Comparison of ENCODE assay signal across 10 cellular contexts in the genomic region with DNA sequence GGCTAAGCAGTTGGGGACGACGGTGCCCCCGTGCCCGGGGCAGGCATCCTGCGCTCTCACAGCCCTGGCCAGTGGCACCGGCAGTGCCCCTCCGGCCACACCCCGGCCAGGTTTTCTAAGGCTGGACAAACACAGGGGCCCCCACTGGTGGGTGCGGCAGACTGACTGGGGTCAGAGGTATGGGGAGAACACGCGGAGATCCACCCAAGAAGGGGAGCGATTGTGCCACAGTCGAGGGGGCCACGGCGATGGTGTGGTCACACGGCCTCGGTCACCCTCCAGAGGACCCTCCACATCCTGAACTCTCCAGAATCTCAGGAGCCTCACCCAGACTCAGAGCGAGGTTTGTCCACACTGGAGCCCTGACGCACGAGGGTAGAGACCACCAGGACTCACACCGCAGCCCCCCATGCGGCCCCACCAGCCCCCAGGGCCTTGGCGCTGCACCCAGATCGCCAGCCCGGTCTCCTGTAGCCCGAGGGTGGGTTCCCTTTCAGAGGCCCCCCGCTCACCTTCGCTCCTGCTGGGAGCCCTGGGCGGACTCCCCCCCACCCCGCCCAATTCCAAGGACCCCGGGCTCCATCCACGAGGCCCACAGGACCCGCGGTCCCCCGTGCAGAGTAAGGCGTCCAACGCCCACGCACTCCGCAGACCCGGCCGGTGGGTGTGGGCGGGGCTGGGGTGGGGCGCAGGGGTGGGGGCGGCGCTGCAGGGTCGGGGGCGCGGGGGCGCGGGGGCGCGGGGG. TPM values are rescaled to one million over a fixed set of nuclear protein-coding genes. Genes with fewer than 3 reads are reported as not detected.
DNase-seq lines count a peak whose midpoint lies in the region; ATAC-seq, FAIRE-seq and TF ChIP-seq lines count a peak whose summit lies in the region.
"Had no signal": no experiment of that assay in that cellular context is flagged by ENCODE, and none has a peak within 500 bp of the region (broad histone marks: within the 10 kb centered on the region; RNA-seq: fewer than 3 reads in every experiment).

No MANE protein-coding gene starts in this region.

- DNase-seq in activated CD8-positive, alpha-beta memory T cell treated with anti-CD3 and anti-CD28 coated beads for 24 hours = peak; percentile 70
- DNase-seq in activated CD8-positive, alpha-beta memory T cell treated with anti-CD3 and anti-CD28 coated beads, Interleukin-2, amount 50 U/mL, for 48 hours = no peak
- no peak for DNase-seq in activated CD8-positive, alpha-beta T cell treated with anti-CD3 and anti-CD28 coated beads for 36 hours
- DNase-seq in HepG2 (ENCODE audit: low spot score) (no peak), upper lobe of left lung (peak in 1 of 2 donors; percentile 77)
- no peak for DNase-seq in stimulated activated naive CD4-positive, alpha-beta T cell (lab: John Stamatoyannopoulos, UW)

- no peak for TF ChIP-seq POLR2A in HepG2 (IDR thresholded peaks at IDR 0.05; ENCODE audit: insufficient read depth in 1 of 2, low read depth in 2 of 2, low read length in 2 of 2)
- TF ChIP-seq POLR2A in upper lobe of left lung (IDR thresholded peaks at IDR 0.05) = no peak

- H3K4me1 ChIP-seq in HepG2 (ENCODE audit: insufficient read depth, low read length) (peaks cover 27% of the 10 kb centered on the region), upper lobe of left lung (peaks cover 10 to 26% (median 16%) of the 10 kb centered on the region in 4 donors)

- H3K36me3 ChIP-seq in HepG2 (replicated peaks in 1 of 2; ENCODE audit: control insufficient read depth in 1 of 2, insufficient read depth in 2 of 2, low read length in 2 of 2) (no peaks in the 10 kb centered on the region), upper lobe of left lung (no peaks in the 10 kb centered on the region)

- H3K4me3 ChIP-seq in HepG2 (replicated peaks in 1 of 3; ENCODE audit: insufficient read depth in 1 of 3, low read depth in 2 of 3, low read length in 3 of 3) = peak overlapping the region in 1 of 3 experiments; percentile 55; a peak in 1 of 6 replicates
- H3K4me3 ChIP-seq in upper lobe of left lung = peak overlapping the region in 3 of 4 donors; percentile 37 to 51 (median 46)

- peak; percentile 1 for ATAC-seq in activated CD8-positive, alpha-beta T cell treated with anti-CD3 and anti-CD28 coated beads for 36 hours
- ATAC-seq in HepG2 = peak; percentile 9; the same call in 2 of the 3 replicates
- ATAC-seq in upper lobe of left lung (ENCODE audit: low FRiP score in 2 of 2) = peak; percentile 2 to 37
- no peak for ATAC-seq in GM21786 (IDR thresholded peaks at IDR 0.05; ENCODE audit: unreplicated experiment)
- ATAC-seq in GM19467 (IDR thresholded peaks at IDR 0.05; ENCODE audit: unreplicated experiment) = no peak

- H3K9me3 ChIP-seq in HepG2 (ENCODE audit: low read length) (no peaks in the 10 kb centered on the region), upper lobe of left lung (no peaks in the 10 kb centered on the region)

- intact Hi-C loops in activated CD8-positive, alpha-beta T cell treated with anti-CD3 and anti-CD28 coated beads for 36 hours (cut with micrococcal nuclease) = no loop called here
- intact Hi-C loops in HepG2 (cut with micrococcal nuclease; ENCODE audit: unreplicated experiment) = no loop called here

- in situ Hi-C loops in HepG2 (cut with HindIII; ENCODE audit: extremely low pct_ligation_motif_present, low pct_unique_long_range_greater_than_20kb) = no loop called here

- BruUV-seq in HepG2 (replicated peaks; lab: Mats Ljungman, UMichigan) = no TSS peak

- peak overlapping the region; percentile 67 for H3K4me2 ChIP-seq in HepG2 (ENCODE audit: low read depth, low read length)

- H3K9ac ChIP-seq in HepG2 (ENCODE audit: insufficient read depth, low read depth, low read length) = no peak overlapping the region

- 75% methylated on average over 48 of the region's 52 CpGs for WGBS in HepG2 (ENCODE audit: low lambda C conversion rate)
- WGBS in upper lobe of left lung, 2 donors = 65 to 75% methylated on average over 16 to 39 of the region's 52 CpGs

- no peaks in the 10 kb centered on the region for H3K79me2 ChIP-seq in HepG2 (ENCODE audit: insufficient read depth, low read length)

- CTCF ChIA-PET in activated CD8-positive, alpha-beta T cell treated with anti-CD3 and anti-CD28 coated beads for 36 hours (lab: Charles Lee) = interaction anchor here (0.6 to 1.2 kb wide), 2 partner anchors 56 to 71 kb away, joined by 3 read pairs; no protein-coding TSS in a partner anchor
- CTCF ChIA-PET in HepG2 (lab: Yijun Ruan, JAX; ENCODE audit: low intra/inter-chr PET ratio, low total read pairs) = no interaction called here

- H3K4me1 Mint-ChIP-seq in activated CD8-positive, alpha-beta T cell treated with anti-CD3 and anti-CD28 coated beads for 36 hours (ENCODE audit: low read depth) = peaks cover 35% of the 10 kb centered on the region

- no peak for TF ChIP-seq EP300 in HepG2 (IDR thresholded peaks at IDR 0.05; ENCODE audit: low read depth in 2 of 2, low read length in 2 of 2)
- no peak for TF ChIP-seq EP300 in HepG2 (CRISPR knock-in tag; IDR thresholded peaks at IDR 0.05; ENCODE audit: borderline replicate concordance)
- no peak for TF ChIP-seq EP300 in upper lobe of left lung (IDR thresholded peaks at IDR 0.05)

- no peak for TF ChIP-seq CTCF in activated CD8-positive, alpha-beta T cell treated with anti-CD3 and anti-CD28 coated beads for 36 hours (IDR thresholded peaks at IDR 0.05)
- TF ChIP-seq CTCF in HepG2 (CRISPR knock-in tag; IDR thresholded peaks at IDR 0.05) = no peak
- no peak for TF ChIP-seq CTCF in upper lobe of left lung (IDR thresholded peaks at IDR 0.05)

- no peak for TF ChIP-seq RAD21 in HepG2 (CRISPR knock-in tag; IDR thresholded peaks at IDR 0.05)

- H3K27me3 Mint-ChIP-seq in activated CD8-positive, alpha-beta T cell treated with anti-CD3 and anti-CD28 coated beads for 36 hours = peaks cover 6% of the 10 kb centered on the region

- H3K27ac ChIP-seq in HepG2 (ENCODE audit: extremely low read length, insufficient read depth, low read length) (no peak overlapping the region), upper lobe of left lung (peak overlapping the region; percentile 26 to 75 (median 66))

- peaks cover 1% of the 10 kb centered on the region for H3K9me3 Mint-ChIP-seq in activated CD8-positive, alpha-beta T cell treated with anti-CD3 and anti-CD28 coated beads for 36 hours

- no peak overlapping the region for H2AFZ ChIP-seq in HepG2 (ENCODE audit: low read length)

- H3K27me3 ChIP-seq in HepG2 (ENCODE audit: control insufficient read depth in 1 of 2, insufficient read depth in 2 of 2, low read length in 2 of 2) = peaks cover 17 to 57% of the 10 kb centered on the region in 2 experiments
- H3K27me3 ChIP-seq in upper lobe of left lung = peaks cover 0 to 5% (median 0%) of the 10 kb centered on the region in 4 donors

- no peak for FAIRE-seq in HepG2 (lab: Jason Lieb, UNC)

- H3K27ac Mint-ChIP-seq in activated CD8-positive, alpha-beta T cell treated with anti-CD3 and anti-CD28 coated beads for 36 hours = peak overlapping the region; percentile 75

- no peaks in the 10 kb centered on the region; the same call in 1 of the 2 replicates for H4K20me1 ChIP-seq in HepG2 (ENCODE audit: insufficient read depth, low read length)

- POLR2A ChIA-PET in activated CD8-positive, alpha-beta T cell treated with anti-CD3 and anti-CD28 coated beads for 36 hours (lab: Charles Lee) = interaction anchor here (1.1 to 2.2 kb wide), 4 partner anchors 16 to 156 kb away, joined by 3 to 8 read pairs (median 7); no protein-coding TSS in a partner anchor
- POLR2A ChIA-PET in HepG2 (lab: Yijun Ruan, JAX) = no interaction called here

- H3K36me3 Mint-ChIP-seq in activated CD8-positive, alpha-beta T cell treated with anti-CD3 and anti-CD28 coated beads for 36 hours (ENCODE audit: low read depth) = peaks cover 3% of the 10 kb centered on the region

- peak overlapping the region; percentile 51 for H3K4me3 Mint-ChIP-seq in activated CD8-positive, alpha-beta T cell treated with anti-CD3 and anti-CD28 coated beads for 36 hours

RNA-seq across cellular contexts. Expression of gene PDCD1, which starts 15.2 kb away (rescaled TPM):
- total RNA-seq in activated CD8-positive, alpha-beta T cell treated with anti-CD3 and anti-CD28 coated beads for 36 hours = 10 to 100 TPM; 19.4 to 20.3 TPM
- total RNA-seq in HepG2 (2016; rRNA removed; fragmentation: Illumina TruSeq; extraction: Trizol) (not detected in 2 replicates), upper lobe of left lung (1 to 10 TPM in 2 of 6 donors, under 1 TPM in 3, not detected in 1; 0.49 to 4.2 (median 0.91) TPM)
- not detected in 2 replicates for total RNA-seq in HepG2 (2016; cell fraction: cytosol; rRNA removed; fragmentation: Illumina TruSeq; extraction: Trizol; ENCODE audit: low read depth)
- total RNA-seq in HepG2 (2016; cell fraction: insoluble cytoplasmic fraction; rRNA removed; fragmentation: Illumina TruSeq; extraction: Trizol) = 0.11 TPM in 1 of 2 replicates, not detected in the other
- total RNA-seq in HepG2 (2016; cell fraction: membrane; rRNA removed; fragmentation: Illumina TruSeq; extraction: Trizol) = 0.09 TPM in 1 of 2 replicates, not detected in the other
- 0.59 TPM in 1 of 2 replicates, not detected in the other for total RNA-seq in HepG2 (2016; cell fraction: nucleus; rRNA removed; fragmentation: Illumina TruSeq; extraction: Trizol)
- 0.04 and 0.31 TPM in 2 replicates for polyA plus RNA-seq in HepG2 (2011; rRNA removed)
- polyA plus RNA-seq in HepG2 (2011; cell fraction: cytosol; rRNA removed) = 0.15 and 0.24 TPM in 2 replicates
- polyA plus RNA-seq in HepG2 (2011; cell fraction: nucleus; rRNA removed) = 0.18 and 0.19 TPM in 2 replicates
- polyA plus RNA-seq in HepG2 (2012) = not detected in 2 replicates
- 0.41 TPM in 1 of 2 replicates, not detected in the other for polyA plus RNA-seq in HepG2 (2016; cell fraction: cytosol; fragmentation: Illumina TruSeq; extraction: Trizol; ENCODE audit: low read depth)
- polyA plus RNA-seq in HepG2 (2016; cell fraction: insoluble cytoplasmic fraction; fragmentation: Illumina TruSeq; extraction: Trizol; ENCODE audit: low read depth) = not detected in 2 replicates
- not detected in 2 replicates for polyA plus RNA-seq in HepG2 (2016; cell fraction: membrane; fragmentation: Illumina TruSeq; extraction: Trizol; ENCODE audit: low read depth)
- not detected in 2 replicates for polyA plus RNA-seq in HepG2 (2016; cell fraction: nucleus; fragmentation: Illumina TruSeq; extraction: Trizol; ENCODE audit: insufficient read depth, low read depth)
- 0.70 TPM in 1 of 2 replicates, not detected in the other for polyA minus RNA-seq in HepG2 (2011; rRNA and poly(A)+ RNA removed; ENCODE audit: low replicate concordance)
- not detected in 2 replicates for polyA minus RNA-seq in HepG2 (2011; cell fraction: cytosol; rRNA and poly(A)+ RNA removed)
- not detected in 2 replicates for polyA minus RNA-seq in HepG2 (2011; cell fraction: nucleus; rRNA and poly(A)+ RNA removed)
- total RNA-seq: chondrocyte had no signal
- polyA plus RNA-seq: AG04450 had no signal

RNA-seq across cellular contexts. Expression of gene RTP5, which starts 26.0 kb away (rescaled TPM):
- under 1 TPM; 0.22 to 0.29 TPM for total RNA-seq in activated CD8-positive, alpha-beta T cell treated with anti-CD3 and anti-CD28 coated beads for 36 hours
- total RNA-seq in HepG2 (2016; rRNA removed; fragmentation: Illumina TruSeq; extraction: Trizol) (not detected in 2 replicates), upper lobe of left lung (1 to 10 TPM in 2 of 6 donors, under 1 TPM in 3, not detected in 1; 0.14 to 2.1 (median 0.69) TPM)
- total RNA-seq in HepG2 (2016; cell fraction: cytosol; rRNA removed; fragmentation: Illumina TruSeq; extraction: Trizol; ENCODE audit: low read depth) = not detected in 2 replicates
- total RNA-seq in HepG2 (2016; cell fraction: insoluble cytoplasmic fraction; rRNA removed; fragmentation: Illumina TruSeq; extraction: Trizol) = not detected in 2 replicates
- not detected in 2 replicates for total RNA-seq in HepG2 (2016; cell fraction: membrane; rRNA removed; fragmentation: Illumina TruSeq; extraction: Trizol)
- total RNA-seq in HepG2 (2016; cell fraction: nucleus; rRNA removed; fragmentation: Illumina TruSeq; extraction: Trizol) = not detected in 2 replicates
- polyA plus RNA-seq in HepG2 (2011; rRNA removed) = not detected in 2 replicates
- not detected in 2 replicates for polyA plus RNA-seq in HepG2 (2011; cell fraction: cytosol; rRNA removed)
- polyA plus RNA-seq in HepG2 (2011; cell fraction: nucleus; rRNA removed) = not detected in 2 replicates
- not detected in 2 replicates for polyA plus RNA-seq in HepG2 (2012)
- polyA plus RNA-seq in HepG2 (2016; cell fraction: cytosol; fragmentation: Illumina TruSeq; extraction: Trizol; ENCODE audit: low read depth) = not detected in 2 replicates
- not detected in 2 replicates for polyA plus RNA-seq in HepG2 (2016; cell fraction: insoluble cytoplasmic fraction; fragmentation: Illumina TruSeq; extraction: Trizol; ENCODE audit: low read depth)
- polyA plus RNA-seq in HepG2 (2016; cell fraction: membrane; fragmentation: Illumina TruSeq; extraction: Trizol; ENCODE audit: low read depth) = not detected in 2 replicates
- polyA plus RNA-seq in HepG2 (2016; cell fraction: nucleus; fragmentation: Illumina TruSeq; extraction: Trizol; ENCODE audit: insufficient read depth, low read depth) = not detected in 2 replicates
- not detected in 2 replicates for polyA minus RNA-seq in HepG2 (2011; rRNA and poly(A)+ RNA removed; ENCODE audit: low replicate concordance)
- polyA minus RNA-seq in HepG2 (2011; cell fraction: cytosol; rRNA and poly(A)+ RNA removed) = not detected in 2 replicates
- polyA minus RNA-seq in HepG2 (2011; cell fraction: nucleus; rRNA and poly(A)+ RNA removed) = not detected in 2 replicates
- total RNA-seq: chondrocyte had no signal
- polyA plus RNA-seq: AG04450 had no signal

RNA-seq across cellular contexts. Expression of gene NEU4, which starts 34.5 kb away (rescaled TPM):
- under 1 TPM; 0.38 to 0.54 TPM for total RNA-seq in activated CD8-positive, alpha-beta T cell treated with anti-CD3 and anti-CD28 coated beads for 36 hours
- 104 and 107 TPM in 2 replicates for total RNA-seq in HepG2 (2016; rRNA removed; fragmentation: Illumina TruSeq; extraction: Trizol)
- 27.0 and 30.1 TPM in 2 replicates for total RNA-seq in HepG2 (2016; cell fraction: cytosol; rRNA removed; fragmentation: Illumina TruSeq; extraction: Trizol; ENCODE audit: low read depth)
- 108 and 118 TPM in 2 replicates for total RNA-seq in HepG2 (2016; cell fraction: insoluble cytoplasmic fraction; rRNA removed; fragmentation: Illumina TruSeq; extraction: Trizol)
- 67.8 and 70.6 TPM in 2 replicates for total RNA-seq in HepG2 (2016; cell fraction: membrane; rRNA removed; fragmentation: Illumina TruSeq; extraction: Trizol)
- total RNA-seq in HepG2 (2016; cell fraction: nucleus; rRNA removed; fragmentation: Illumina TruSeq; extraction: Trizol) = 43.9 and 53.0 TPM in 2 replicates
- 53.5 and 71.4 TPM in 2 replicates for polyA plus RNA-seq in HepG2 (2011; rRNA removed)
- 52.8 and 126 TPM in 2 replicates for polyA plus RNA-seq in HepG2 (2011; cell fraction: cytosol; rRNA removed)
- polyA plus RNA-seq in HepG2 (2011; cell fraction: nucleus; rRNA removed) = 167 and 187 TPM in 2 replicates
- polyA plus RNA-seq in HepG2 (2012) = 34.5 and 40.6 TPM in 2 replicates
- 23.8 and 25.7 TPM in 2 replicates for polyA plus RNA-seq in HepG2 (2016; cell fraction: cytosol; fragmentation: Illumina TruSeq; extraction: Trizol; ENCODE audit: low read depth)
- 96.8 and 121 TPM in 2 replicates for polyA plus RNA-seq in HepG2 (2016; cell fraction: insoluble cytoplasmic fraction; fragmentation: Illumina TruSeq; extraction: Trizol; ENCODE audit: low read depth)
- polyA plus RNA-seq in HepG2 (2016; cell fraction: membrane; fragmentation: Illumina TruSeq; extraction: Trizol; ENCODE audit: low read depth) = 48.5 and 51.3 TPM in 2 replicates
- polyA plus RNA-seq in HepG2 (2016; cell fraction: nucleus; fragmentation: Illumina TruSeq; extraction: Trizol; ENCODE audit: insufficient read depth, low read depth) = 84.0 and 95.2 TPM in 2 replicates
- 114 TPM in 1 of 2 replicates, not detected in the other for polyA minus RNA-seq in HepG2 (2011; rRNA and poly(A)+ RNA removed; ENCODE audit: low replicate concordance)
- 45.5 and 50.7 TPM in 2 replicates for polyA minus RNA-seq in HepG2 (2011; cell fraction: cytosol; rRNA and poly(A)+ RNA removed)
- polyA minus RNA-seq in HepG2 (2011; cell fraction: nucleus; rRNA and poly(A)+ RNA removed) = 32.4 and 35.0 TPM in 2 replicates
- 1 to 10 TPM in 1 of 6 donors, not detected in 5; 2.9 TPM for total RNA-seq in upper lobe of left lung
- polyA plus RNA-seq: AG04450 had no signal

Comparison
In these comparisons a context has a peak if more than half of its experiments do, and no peak if none do; other contexts are left out.
1. ATAC-seq: peak in activated CD8-positive, alpha-beta T cell treated with anti-CD3 and anti-CD28 coated beads for 36 hours (single experiment), HepG2 (single experiment) and upper lobe of left lung (2 of 2); none in GM21786 (single experiment) and GM19467 (single experiment).
2. RNA of gene NEU4, which starts 34.5 kb away (total RNA-seq): 27.0 to 118 TPM in HepG2; 0.38 to 0.54 TPM in activated CD8-positive, alpha-beta T cell treated with anti-CD3 and anti-CD28 coated beads for 36 hours and 2.9 TPM in upper lobe of left lung; every median in the first group is over 4 times any median in the second.